10 cellular contexts compared by ENCODE assay signal in the genomic region with DNA sequence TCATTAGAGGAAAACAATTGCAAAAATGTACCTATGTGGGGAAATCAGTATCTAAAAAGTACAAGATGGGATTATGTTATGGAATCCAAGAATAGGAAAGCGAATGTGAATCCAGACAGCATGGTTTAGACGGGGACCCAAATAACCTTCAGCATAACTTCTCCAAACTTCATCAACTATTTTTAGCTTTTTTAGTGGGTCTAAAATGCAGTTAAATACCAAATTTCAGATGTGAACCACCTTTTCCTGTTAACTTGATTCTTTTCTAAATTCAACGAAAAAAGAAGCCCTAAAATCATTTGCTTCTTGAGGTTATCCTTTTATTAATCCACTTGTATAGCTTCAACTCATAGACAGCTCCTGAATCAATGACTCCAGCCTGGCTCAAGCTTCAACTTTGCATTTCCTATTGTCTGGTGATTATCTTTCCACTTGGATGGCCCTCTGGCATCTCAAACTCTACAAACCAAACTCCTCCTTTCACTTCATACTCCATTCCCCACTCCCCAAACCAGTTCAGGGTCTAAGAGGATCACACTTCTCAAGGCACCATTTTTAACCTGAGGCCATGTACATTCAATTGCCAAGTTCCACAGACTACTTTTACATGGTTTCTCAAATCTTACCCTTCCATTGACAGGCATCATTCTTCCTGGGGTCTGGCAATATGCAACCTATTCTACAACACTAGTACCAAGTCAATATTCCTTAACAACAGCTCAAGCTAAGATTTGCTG. TPM values are rescaled to one million over a fixed set of nuclear protein-coding genes. Genes with fewer than 3 reads are reported as not detected.
A peak's percentile ranks its signal among the peaks of the same experiment; 100 is the strongest.
DNase-seq lines count a peak whose midpoint lies in the region; ATAC-seq, FAIRE-seq and TF ChIP-seq lines count a peak whose summit lies in the region.
"Had no signal": no experiment of that assay in that cellular context is flagged by ENCODE, and none has a peak within 500 bp of the region (broad histone marks: within the 10 kb centered on the region; RNA-seq: fewer than 3 reads in every experiment).

No MANE protein-coding gene starts in this region.

- H3K4me1 Mint-ChIP-seq in activated CD4-positive, alpha-beta T cell treated with anti-CD3 and anti-CD28 coated beads, Interleukin-2, amount 10 ng/mL, durations not matched to agents 24 days and 14 days = peaks cover 3% of the 10 kb centered on the region

- H3K27ac Mint-ChIP-seq in activated CD4-positive, alpha-beta T cell treated with anti-CD3 and anti-CD28 coated beads, Interleukin-2, amount 10 ng/mL, durations not matched to agents 24 days and 14 days = no peak overlapping the region
- H3K27ac Mint-ChIP-seq: activated T-cell treated with anti-CD3 and anti-CD28 coated beads, Interleukin-2, amount 50 U/mL, for 72 hours had no signal

- H3K36me3 Mint-ChIP-seq in activated CD4-positive, alpha-beta T cell treated with anti-CD3 and anti-CD28 coated beads, Interleukin-2, amount 10 ng/mL, durations not matched to agents 24 days and 14 days (ENCODE audit: low read depth) = no peaks in the 10 kb centered on the region

- no peaks in the 10 kb centered on the region for H3K9me3 Mint-ChIP-seq in activated CD4-positive, alpha-beta T cell treated with anti-CD3 and anti-CD28 coated beads, Interleukin-2, amount 10 ng/mL, durations not matched to agents 24 days and 14 days
- H3K9me3 Mint-ChIP-seq: activated T-cell treated with anti-CD3 and anti-CD28 coated beads, Interleukin-2, amount 50 U/mL, for 72 hours had no signal

- H3K27me3 Mint-ChIP-seq in activated CD4-positive, alpha-beta T cell treated with anti-CD3 and anti-CD28 coated beads, Interleukin-2, amount 10 ng/mL, durations not matched to agents 24 days and 14 days = peaks cover 52% of the 10 kb centered on the region

- peak; percentile 42 for DNase-seq in astrocyte of the spinal cord (ENCODE audit: low read depth, low spot score)
- peak; percentile 42 for DNase-seq in iris pigment epithelial cell (ENCODE audit: low read depth)
- peak; percentile 62 for DNase-seq in renal cortical epithelial cell (ENCODE audit: low read depth)
- no peak for DNase-seq in cerebellar nuclear complex (lab: John Stamatoyannopoulos, UW)
- DNase-seq in activated CD4-positive, alpha-beta T cell treated with anti-CD3 and anti-CD28 coated beads, Interleukin-2, amount 10 ng/mL, durations not matched to agents 24 days and 14 days = no peak
- no peak for DNase-seq in NCI-H82 (lab: John Stamatoyannopoulos, UW)
- DNase-seq: activated T-cell treated with anti-CD3 and anti-CD28 coated beads, Interleukin-2, amount 50 U/mL, for 72 hours had no signal

- no peak overlapping the region for H3K4me3 Mint-ChIP-seq in activated CD4-positive, alpha-beta T cell treated with anti-CD3 and anti-CD28 coated beads, Interleukin-2, amount 10 ng/mL, durations not matched to agents 24 days and 14 days
- H3K4me3 Mint-ChIP-seq: activated T-cell treated with anti-CD3 and anti-CD28 coated beads, Interleukin-2, amount 50 U/mL, for 72 hours had no signal

- FAIRE-seq in G401.6 (lab: Jason Lieb, UNC) = peak; percentile 54

- no peak for ATAC-seq in GM18520 (IDR thresholded peaks at IDR 0.05; ENCODE audit: unreplicated experiment)
- ATAC-seq: activated T-cell treated with anti-CD3 and anti-CD28 coated beads, Interleukin-2, amount 50 U/mL, for 72 hours had no signal

- intact Hi-C loops in activated CD4-positive, alpha-beta T cell treated with anti-CD3 and anti-CD28 coated beads, Interleukin-2, amount 10 ng/mL, durations not matched to agents 24 days and 14 days (cut with micrococcal nuclease) = loop anchor here (5.0 kb wide), 1 partner anchor 829 kb away; no protein-coding TSS in a partner anchor

- no peak for TF ChIP-seq CTCF in astrocyte of the spinal cord (IDR thresholded peaks at IDR 0.05; ENCODE audit: low read depth, low read length)

- in situ Hi-C loops in astrocyte of the spinal cord (cut with HindIII; ENCODE audit: low sequenced_read_pairs) = loop anchor here (25.0 kb wide), 1 partner anchor 294 kb away; a partner anchor contains a TSS

- H3K4me3 ChIP-seq in astrocyte of the spinal cord (ENCODE audit: low read depth, low read length) = no peak overlapping the region
- H3K4me3 ChIP-seq: BLaER1 treated with 17β-estradiol and CSF1 and Interleukin-3, amounts not matched to agents 10 nM and 100 nM had no signal

RNA-seq across cellular contexts. Expression of a gene that starts 7.4 kb away (rescaled TPM):
- total RNA-seq in renal cortical epithelial cell = 38.3 and 47.8 TPM in 2 replicates
- 2.0 TPM in 2 replicates for total RNA-seq in activated CD4-positive, alpha-beta T cell treated with anti-CD3 and anti-CD28 coated beads, Interleukin-2, amount 10 ng/mL, durations not matched to agents 24 days and 14 days

RNA-seq across cellular contexts. Expression of a gene that starts 57.1 kb away (rescaled TPM):
- total RNA-seq in renal cortical epithelial cell = 245 and 262 TPM in 2 replicates
- total RNA-seq in activated CD4-positive, alpha-beta T cell treated with anti-CD3 and anti-CD28 coated beads, Interleukin-2, amount 10 ng/mL, durations not matched to agents 24 days and 14 days = 409 and 426 TPM in 2 replicates

Comparison
In these comparisons a context has a peak if more than half of its experiments do, and no peak if none do; other contexts are left out.
1. DNase-seq: peak in astrocyte of the spinal cord (single experiment), iris pigment epithelial cell (single experiment) and renal cortical epithelial cell (single experiment); none in cerebellar nuclear complex (0 of 2), activated CD4-positive, alpha-beta T cell treated with anti-CD3 and anti-CD28 coated beads, Interleukin-2, amount 10 ng/mL, durations not matched to agents 24 days and 14 days (single experiment) and NCI-H82 (single experiment).
2. RNA of a gene that starts 7.4 kb away (total RNA-seq): 38.3 to 47.8 TPM in renal cortical epithelial cell; 2.0 TPM in activated CD4-positive, alpha-beta T cell treated with anti-CD3 and anti-CD28 coated beads, Interleukin-2, amount 10 ng/mL, durations not matched to agents 24 days and 14 days; every median in the first group is over 10 times any median in the second.